ENCODE assay signal across 14 cellular contexts in the genomic region with DNA sequence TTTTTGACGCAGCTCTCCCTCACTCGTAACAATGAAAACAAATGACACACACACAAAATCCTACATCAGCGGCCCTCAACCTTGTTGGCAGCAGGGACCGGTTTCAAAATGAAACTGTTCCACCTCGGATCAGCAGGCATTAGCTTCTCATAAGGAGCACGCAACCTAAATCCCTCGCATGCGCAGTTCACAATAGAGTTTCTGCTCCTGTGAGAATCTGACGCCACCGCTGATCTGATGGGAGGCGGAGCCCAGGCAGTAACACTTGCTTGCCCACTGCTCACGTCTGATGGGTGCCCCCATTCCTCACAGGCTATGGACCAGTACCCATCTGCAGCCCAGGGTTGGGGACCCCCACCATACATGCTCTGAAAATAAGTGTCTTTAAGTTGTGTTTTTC. TPM values are rescaled to one million over a fixed set of nuclear protein-coding genes. Genes with fewer than 3 reads are reported as not detected.
DNase-seq lines count a peak whose midpoint lies in the region; ATAC-seq lines count a peak whose summit lies in the region.
"Had no signal": no experiment of that assay in that cellular context is flagged by ENCODE, and none has a peak within 500 bp of the region (broad histone marks: within the 10 kb centered on the region; RNA-seq: fewer than 3 reads in every experiment).

No MANE protein-coding gene starts in this region.

- no peaks in the 10 kb centered on the region for H3K27me3 ChIP-seq in mucosa of stomach (ENCODE audit: control insufficient read depth, insufficient read depth, low read length)
- no peaks in the 10 kb centered on the region for H3K27me3 ChIP-seq in stomach smooth muscle (ENCODE audit: control insufficient read depth in 1 of 2, insufficient read depth in 2 of 2, low read length in 2 of 2)

- H3K9ac ChIP-seq in mucosa of stomach (ENCODE audit: low read length) (peak overlapping the region; percentile 16), stomach smooth muscle (ENCODE audit: low read length in 2 of 2) (peak overlapping the region; percentile 58 to 67)

- peak overlapping the region; percentile 67 for H3K27ac ChIP-seq in stomach smooth muscle (ENCODE audit: low read length)

- H3K4me3 ChIP-seq in mucosa of stomach (ENCODE audit: low read length) (no peak overlapping the region), stomach smooth muscle (ENCODE audit: low read length in 2 of 2) (peak overlapping the region; percentile 26 to 54)

- H3K9me3 ChIP-seq in mucosa of stomach (ENCODE audit: control insufficient read depth, low read length) (no peaks in the 10 kb centered on the region), stomach smooth muscle (ENCODE audit: control insufficient read depth in 2 of 2, low read length in 2 of 2) (no peaks in the 10 kb centered on the region)

- H3K4me1 ChIP-seq in mucosa of stomach (ENCODE audit: control insufficient read depth, insufficient read depth, low read length) (peaks cover 14% of the 10 kb centered on the region), stomach smooth muscle (ENCODE audit: control insufficient read depth, insufficient read depth, low read length) (peaks cover 14% of the 10 kb centered on the region)

- peak; percentile 49 for DNase-seq in NCI-H187 treated with DMSO at 0.1 percent for 48 hours (lab: John Stamatoyannopoulos, UW)
- DNase-seq in astrocyte of the hippocampus (ENCODE audit: low read depth, low spot score) = peak; percentile 90
- no peak for DNase-seq in H4 (ENCODE audit: low spot score)
- DNase-seq in NOMO-1 treated with dmso at 0.1 percent for 144 hours (lab: John Stamatoyannopoulos, UW; ENCODE audit: unreplicated experiment) = no peak
- DNase-seq in Right ventricle myocardium inferior (ENCODE audit: missing footprints) = no peak
- DNase-seq: activated CD4-positive, alpha-beta memory T cell treated with anti-CD3 and anti-CD28 coated beads for 36 hours; activated effector memory CD4-positive, alpha-beta T cell treated with Interleukin-2 at 50 U/mL for 16 hours; HFFc6; left ventricle myocardium superior; NCI-H2171 treated with DMSO at 0.1 percent for 48 hours; SHP77 treated with DMSO at 0.1 percent for 48 hours had no signal

- ATAC-seq in GM18858 (IDR thresholded peaks at IDR 0.05; ENCODE audit: unreplicated experiment) (no peak), Right ventricle myocardium inferior (no peak)
- ATAC-seq: left ventricle myocardium superior had no signal

- no peaks in the 10 kb centered on the region for H3K36me3 ChIP-seq in mucosa of stomach (ENCODE audit: control insufficient read depth, insufficient read depth, low read length)
- peaks cover 12 to 23% of the 10 kb centered on the region in 2 donors for H3K36me3 ChIP-seq in stomach smooth muscle (ENCODE audit: control insufficient read depth in 2 of 2, insufficient read depth in 2 of 2, low read length in 2 of 2)

- intact Hi-C loops in Right ventricle myocardium inferior (cut with DNase I) = no loop called here

RNA-seq across cellular contexts. Expression of a gene that starts 43.4 kb away (rescaled TPM):
- 0.27 and 2.7 TPM in 2 replicates for total RNA-seq in H4 (2014; rRNA removed; shearing (Covaris generic))
- total RNA-seq in Right ventricle myocardium inferior = 10.2 TPM

Comparison
In these comparisons a context has a peak if more than half of its experiments do, and no peak if none do; other contexts are left out.
1. DNase-seq: peak in NCI-H187 treated with DMSO at 0.1 percent for 48 hours (single experiment) and astrocyte of the hippocampus (single experiment); none in H4 (single experiment), NOMO-1 treated with dmso at 0.1 percent for 144 hours (single experiment) and Right ventricle myocardium inferior (single experiment).